17 cellular contexts compared by ENCODE assay signal in genomic region chr1:30452170-30452569, GRCh38.
"Had no signal": no experiment of that assay in that cellular context is flagged by ENCODE, and none has a peak within 500 bp of the region (broad histone marks: within the 10 kb centered on the region; RNA-seq: fewer than 3 reads in every experiment).

No MANE protein-coding gene starts in this region.

- H3K79me2 ChIP-seq: hepatocyte had no signal

- H3K36me3 ChIP-seq: right atrium auricular region, sigmoid colon, upper lobe of left lung, vagina had no signal

- H3K4me2 ChIP-seq: hepatocyte had no signal

- ATAC-seq: left colon; mucosa of descending colon; naive thymus-derived CD8-positive, alpha-beta T cell had no signal

- H3K4me3 Mint-ChIP-seq: naive thymus-derived CD8-positive, alpha-beta T cell had no signal

- H3K4me3 ChIP-seq: dorsolateral prefrontal cortex, hepatocyte, mucosa of descending colon, right atrium auricular region, sigmoid colon, skin epidermis, upper lobe of left lung, vagina had no signal

- H3K4me1 ChIP-seq: right atrium auricular region, sigmoid colon, upper lobe of left lung, vagina had no signal

- H3K27me3 ChIP-seq: hepatocyte, right atrium auricular region, upper lobe of left lung, vagina had no signal

- H3K36me3 Mint-ChIP-seq: naive thymus-derived CD8-positive, alpha-beta T cell had no signal

- H3K9me3 ChIP-seq: mucosa of descending colon, right atrium auricular region, sigmoid colon, upper lobe of left lung, vagina had no signal

- H3K4me1 Mint-ChIP-seq: naive thymus-derived CD8-positive, alpha-beta T cell had no signal

- H3K27ac ChIP-seq: dorsolateral prefrontal cortex, hepatocyte, right atrium auricular region, sigmoid colon, skin epidermis, upper lobe of left lung, vagina had no signal

- H2AFZ ChIP-seq: hepatocyte had no signal

- DNase-seq: cortex of kidney; effector CD8-positive, alpha-beta T cell; foreskin melanocyte; left colon; mammary epithelial cell; mucosa of descending colon; stimulated activated CD4-positive, alpha-beta T cell treated with anti-CD3 and anti-CD28 coated beads, Interleukin-2, amount 100 ng/mL, for 24 hours; stimulated activated CD4-positive, alpha-beta T cell treated with anti-CD3 and anti-CD28 coated beads, Interleukin-4, amount 100 ng/mL, for 4 hours; stimulated activated naive CD4-positive, alpha-beta T cell treated with Interleukin-2 at 50 U/mL for 16 hours had no signal

- H3K27ac Mint-ChIP-seq: naive thymus-derived CD8-positive, alpha-beta T cell had no signal
